In genomic region chr1:207868769-207869721, GRCh38 we compare ENCODE assay signal across 7 cellular contexts.
A peak's percentile ranks its signal among the peaks of the same experiment; 100 is the strongest.
DNase-seq lines count a peak whose midpoint lies in the region; TF ChIP-seq lines count a peak whose summit lies in the region.

No MANE protein-coding gene starts in this region.

- peak overlapping the region; percentile 74; the same call in 1 of the 2 replicates for H3K27ac ChIP-seq in HEK293 (ENCODE audit: extremely low read depth, low read depth, low read length)

- H3K4me3 ChIP-seq in HEK293 (ENCODE audit: low read depth, low read length), result peak overlapping the region; percentile 71

- DNase-seq in MV-4-11 (lab: John Stamatoyannopoulos, UW) (peak; percentile 37), T-helper 9 cell (peak; percentile 67), astrocyte of the hippocampus (ENCODE audit: low read depth, low spot score) (peak; percentile 95), hippocampal formation (lab: John Stamatoyannopoulos, UW) (peak; percentile 66 to 76), retina (peak; percentile 95)

- POLR2A ChIA-PET in HEK293 (lab: Yijun Ruan, JAX), result interaction anchor here (0.6 to 1.4 kb wide), 5 partner anchors 12 to 1234 kb away, joined by 3 to 4 read pairs (median 3); partner anchors contain the start of gene DYRK3

- TF ChIP-seq CTCF in GM12874 (IDR thresholded peaks at IDR 0.05; ENCODE audit: insufficient read depth, low read depth, low read length), result peak; percentile 85
- 0 out of 2 replicates have a peak, but pooled peaks have one; percentile 11 for TF ChIP-seq CTCF in HEK293 (tag by site-specific recombination; IDR thresholded peaks at IDR 0.05)

- H3K4me1 ChIP-seq in HEK293 (ENCODE audit: control insufficient read depth, insufficient read depth, low read length), result 0 out of 2 replicates have a peak, but pooled peaks cover 2% of the 10 kb centered on the region

- H3K9me3 ChIP-seq in HEK293 (ENCODE audit: control insufficient read depth, insufficient read depth, low read depth, low read length), result no peaks in the 10 kb centered on the region

- peaks cover 0 to 37% of the 10 kb centered on the region in 2 experiments; a peak in 2 of 3 replicates for H3K36me3 ChIP-seq in HEK293 (ENCODE audit: control insufficient read depth in 2 of 2, insufficient read depth in 1 of 2, low read length in 2 of 2)

- CTCF ChIA-PET in HEK293 (lab: Yijun Ruan, JAX), result interaction anchor here (0.5 to 11.2 kb wide), 28 partner anchors 9 to 448 kb away, joined by 3 to 146 read pairs (median 4); no protein-coding TSS in a partner anchor

TF ChIP-seq in HEK293, 187 proteins besides CTCF, POLR2A, EP300 and RAD21 (continues in another document):
- TF ChIP-seq ZNF391 (tag by site-specific recombination; IDR thresholded peaks at IDR 0.05; ENCODE audit: borderline replicate concordance, low read depth), result no peak
- no peak for TF ChIP-seq GLIS1 (tag by site-specific recombination; IDR thresholded peaks at IDR 0.05)
- TF ChIP-seq ZNF146 (tag by site-specific recombination; IDR thresholded peaks at IDR 0.05), result no peak
- TF ChIP-seq RBAK (tag by site-specific recombination; IDR thresholded peaks at IDR 0.05), result no peak
- no peak for TF ChIP-seq ZNF302 (tag by site-specific recombination; IDR thresholded peaks at IDR 0.05; ENCODE audit: low read depth)
- no peak for TF ChIP-seq GLI2 (tag by site-specific recombination; IDR thresholded peaks at IDR 0.05; ENCODE audit: borderline replicate concordance, low read depth)
- no peak for TF ChIP-seq ZNF580 (tag by site-specific recombination; IDR thresholded peaks at IDR 0.05)
- peak; percentile 56; the same call in 1 of the 2 replicates for TF ChIP-seq ZSCAN30 (tag by site-specific recombination; IDR thresholded peaks at IDR 0.05)
- no peak for TF ChIP-seq ZNF670 (tag by site-specific recombination; IDR thresholded peaks at IDR 0.05; ENCODE audit: low read depth)
- no peak for TF ChIP-seq ZNF239 (tag by site-specific recombination; IDR thresholded peaks at IDR 0.05)
- TF ChIP-seq ZNF155 (tag by site-specific recombination; IDR thresholded peaks at IDR 0.05), result no peak
- no peak for TF ChIP-seq ZSCAN23 (tag by site-specific recombination; IDR thresholded peaks at IDR 0.05)
- no peak for TF ChIP-seq ZNF768 (tag by site-specific recombination; IDR thresholded peaks at IDR 0.05)
- no peak for TF ChIP-seq ZNF624 (tag by site-specific recombination; IDR thresholded peaks at IDR 0.05)
- TF ChIP-seq ZNF449 (tag by site-specific recombination; IDR thresholded peaks at IDR 0.05), result no peak
- TF ChIP-seq ZNF704 (tag by site-specific recombination; IDR thresholded peaks at IDR 0.05), result no peak
- no peak for TF ChIP-seq ZNF366 (tag by site-specific recombination; conservative IDR thresholded peaks at IDR 0.05)
- no peak for TF ChIP-seq ZNF792 (tag by site-specific recombination; IDR thresholded peaks at IDR 0.05)
- peak; percentile 68; the same call in 1 of the 2 replicates for TF ChIP-seq ZNF600 (tag by site-specific recombination; IDR thresholded peaks at IDR 0.05)
- no peak for TF ChIP-seq SALL2 (tag by site-specific recombination; IDR thresholded peaks at IDR 0.05; ENCODE audit: borderline replicate concordance)
- TF ChIP-seq ZNF426 (tag by site-specific recombination; IDR thresholded peaks at IDR 0.05), result no peak
- TF ChIP-seq ZNF169 (tag by site-specific recombination; IDR thresholded peaks at IDR 0.05), result no peak
- no peak for TF ChIP-seq ZNF830 (tag by site-specific recombination; IDR thresholded peaks at IDR 0.05; ENCODE audit: low read depth)
- TF ChIP-seq ZNF175 (tag by site-specific recombination; IDR thresholded peaks at IDR 0.05), result no peak
- TF ChIP-seq ZNF23 (tag by site-specific recombination; IDR thresholded peaks at IDR 0.05; ENCODE audit: borderline replicate concordance), result no peak
- TF ChIP-seq ZNF585B (tag by site-specific recombination; IDR thresholded peaks at IDR 0.05), result no peak
- TF ChIP-seq ZNF416 (tag by site-specific recombination; IDR thresholded peaks at IDR 0.05), result no peak
- TF ChIP-seq ZNF488 (tag by site-specific recombination; IDR thresholded peaks at IDR 0.05), result no peak
- TF ChIP-seq ZNF280D (tag by site-specific recombination; IDR thresholded peaks at IDR 0.05), result no peak
- peak; percentile 39; the same call in 1 of the 2 replicates for TF ChIP-seq SP3 (tag by site-specific recombination; IDR thresholded peaks at IDR 0.05)
- no peak for TF ChIP-seq AEBP2 (tag by site-specific recombination; IDR thresholded peaks at IDR 0.05; ENCODE audit: borderline replicate concordance)
- no peak for TF ChIP-seq ZNF202 (tag by site-specific recombination; IDR thresholded peaks at IDR 0.05; ENCODE audit: borderline replicate concordance)
- no peak for TF ChIP-seq SP2 (tag by site-specific recombination; IDR thresholded peaks at IDR 0.05)
- no peak for TF ChIP-seq ZXDB (tag by site-specific recombination; IDR thresholded peaks at IDR 0.05)

Comparison
In these comparisons a context has a peak if more than half of its experiments do, and no peak if none do; other contexts are left out.
1. Peak in every context shown above with its lines: DNase-seq, H3K4me3 ChIP-seq and H3K27ac ChIP-seq.
2. DNase-seq: peak in every context shown above with its lines; median percentile 95 in astrocyte of the hippocampus; 95 in retina; 71 in hippocampal formation; 67 in T-helper 9 cell; 37 in MV-4-11.